3 cellular contexts compared by ENCODE assay signal in genomic region chr3:110564674-110565073, GRCh38.
TF ChIP-seq lines count a peak whose summit lies in the region.

No MANE protein-coding gene starts in this region.

TF ChIP-seq in HepG2, 621 proteins besides CTCF, POLR2A, EP300 and RAD21:
- TF ChIP-seq SRSF4 (IDR thresholded peaks at IDR 0.05; ENCODE audit: low read depth, low read length, poor library complexity, severe bottlenecking) (no peak), MAFF (IDR thresholded peaks at IDR 0.05; ENCODE audit: low read depth, low read length) (peak; percentile 78), HNRNPUL1 (IDR thresholded peaks at IDR 0.05; ENCODE audit: low read depth, low read length) (no peak), HHEX (CRISPR knock-in tag; IDR thresholded peaks at IDR 0.05) (no peak), MAFK (conservative IDR thresholded peaks at IDR 0.05 in 1 of 2, IDR thresholded peaks at IDR 0.05 in 1 of 2; ENCODE audit: low read length in 2 of 2) (peak; percentile 75 to 89), SNAPC2 (CRISPR knock-in tag; IDR thresholded peaks at IDR 0.05) (no peak)

TF ChIP-seq in HCT116, 20 proteins besides CTCF, POLR2A, EP300 and RAD21:
- TF ChIP-seq SIN3A (IDR thresholded peaks at IDR 0.05; ENCODE audit: low read depth) (no peak), SP1 (IDR thresholded peaks at IDR 0.05; ENCODE audit: low read depth) (no peak), TCF7L2 (IDR thresholded peaks at IDR 0.05; ENCODE audit: borderline replicate concordance, extremely low read depth, insufficient read depth, insufficient read length) (no peak), EZH2 (IDR thresholded peaks at IDR 0.05) (no peak), EGR1 (IDR thresholded peaks at IDR 0.05; ENCODE audit: low read depth) (no peak), SRF (IDR thresholded peaks at IDR 0.05; ENCODE audit: low read depth) (no peak), CEBPB (IDR thresholded peaks at IDR 0.05; ENCODE audit: low read depth) (no peak), JUND (IDR thresholded peaks at IDR 0.05) (no peak), EZH2phosphoT487 (IDR thresholded peaks at IDR 0.05; ENCODE audit: borderline replicate concordance) (no peak), YY1 (IDR thresholded peaks at IDR 0.05; ENCODE audit: extremely low read depth, insufficient replicate concordance, low read depth, low read length) (no peak), MAX (IDR thresholded peaks at IDR 0.05) (no peak), ELF1 (IDR thresholded peaks at IDR 0.05; ENCODE audit: borderline replicate concordance, low read depth) (no peak), REST (IDR thresholded peaks at IDR 0.05; ENCODE audit: low read depth) (no peak), FOSL1 (IDR thresholded peaks at IDR 0.05; ENCODE audit: low read depth) (no peak), ZNF274 (IDR thresholded peaks at IDR 0.05; ENCODE audit: low read depth, low read length) (no peak), ZFX (IDR thresholded peaks at IDR 0.05) (no peak), ATF3 (IDR thresholded peaks at IDR 0.05) (no peak), POLR2AphosphoS5 (IDR thresholded peaks at IDR 0.05; ENCODE audit: low read depth, low read length) (no peak), CBX3 (IDR thresholded peaks at IDR 0.05; ENCODE audit: low read depth) (no peak)
- TF ChIP-seq, protein P1, sequence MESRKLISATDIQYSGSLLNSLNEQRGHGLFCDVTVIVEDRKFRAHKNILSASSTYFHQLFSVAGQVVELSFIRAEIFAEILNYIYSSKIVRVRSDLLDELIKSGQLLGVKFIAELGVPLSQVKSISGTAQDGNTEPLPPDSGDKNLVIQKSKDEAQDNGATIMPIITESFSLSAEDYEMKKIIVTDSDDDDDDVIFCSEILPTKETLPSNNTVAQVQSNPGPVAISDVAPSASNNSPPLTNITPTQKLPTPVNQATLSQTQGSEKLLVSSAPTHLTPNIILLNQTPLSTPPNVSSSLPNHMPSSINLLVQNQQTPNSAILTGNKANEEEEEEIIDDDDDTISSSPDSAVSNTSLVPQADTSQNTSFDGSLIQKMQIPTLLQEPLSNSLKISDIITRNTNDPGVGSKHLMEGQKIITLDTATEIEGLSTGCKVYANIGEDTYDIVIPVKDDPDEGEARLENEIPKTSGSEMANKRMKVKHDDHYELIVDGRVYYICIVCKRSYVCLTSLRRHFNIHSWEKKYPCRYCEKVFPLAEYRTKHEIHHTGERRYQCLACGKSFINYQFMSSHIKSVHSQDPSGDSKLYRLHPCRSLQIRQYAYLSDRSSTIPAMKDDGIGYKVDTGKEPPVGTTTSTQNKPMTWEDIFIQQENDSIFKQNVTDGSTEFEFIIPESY (IDR thresholded peaks at IDR 0.05; ENCODE audit: extremely low read depth, insufficient replicate concordance, low read length) = no peak

TF ChIP-seq in H1, 55 proteins besides CTCF, POLR2A, EP300 and RAD21:
- TF ChIP-seq, protein P2, sequence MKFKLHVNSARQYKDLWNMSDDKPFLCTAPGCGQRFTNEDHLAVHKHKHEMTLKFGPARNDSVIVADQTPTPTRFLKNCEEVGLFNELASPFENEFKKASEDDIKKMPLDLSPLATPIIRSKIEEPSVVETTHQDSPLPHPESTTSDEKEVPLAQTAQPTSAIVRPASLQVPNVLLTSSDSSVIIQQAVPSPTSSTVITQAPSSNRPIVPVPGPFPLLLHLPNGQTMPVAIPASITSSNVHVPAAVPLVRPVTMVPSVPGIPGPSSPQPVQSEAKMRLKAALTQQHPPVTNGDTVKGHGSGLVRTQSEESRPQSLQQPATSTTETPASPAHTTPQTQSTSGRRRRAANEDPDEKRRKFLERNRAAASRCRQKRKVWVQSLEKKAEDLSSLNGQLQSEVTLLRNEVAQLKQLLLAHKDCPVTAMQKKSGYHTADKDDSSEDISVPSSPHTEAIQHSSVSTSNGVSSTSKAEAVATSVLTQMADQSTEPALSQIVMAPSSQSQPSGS (IDR thresholded peaks at IDR 0.05; ENCODE audit: low read length) = no peak
- TF ChIP-seq NANOG (IDR thresholded peaks at IDR 0.05; ENCODE audit: insufficient read depth, low read depth, low read length, poor library complexity, severe bottlenecking) (no peak), SUZ12 (IDR thresholded peaks at IDR 0.05; ENCODE audit: low read length) (no peak), ATF3 (IDR thresholded peaks at IDR 0.05; ENCODE audit: insufficient read depth, low read depth, low read length) (no peak), SP2 (IDR thresholded peaks at IDR 0.05; ENCODE audit: low read length) (no peak), KDM1A (IDR thresholded peaks at IDR 0.05; ENCODE audit: borderline replicate concordance, low read length) (no peak), TAF1 (IDR thresholded peaks at IDR 0.05; ENCODE audit: low read depth, low read length) (no peak), GTF2F1 (IDR thresholded peaks at IDR 0.05; ENCODE audit: borderline replicate concordance, low read depth, low read length) (no peak), YY1 (IDR thresholded peaks at IDR 0.05; ENCODE audit: low read depth, low read length) (no peak), SAP30 (IDR thresholded peaks at IDR 0.05; ENCODE audit: insufficient read depth, insufficient replicate concordance, low read length) (no peak), JUN (IDR thresholded peaks at IDR 0.05; ENCODE audit: low read depth, low read length) (no peak), MAX (IDR thresholded peaks at IDR 0.05) (no peak), GABPA (IDR thresholded peaks at IDR 0.05; ENCODE audit: borderline replicate concordance, insufficient read depth, low read length) (no peak), CHD7 (IDR thresholded peaks at IDR 0.05; ENCODE audit: insufficient replicate concordance, low read length) (no peak)
